Comparison of ENCODE assay signal across 9 cellular contexts in the genomic region with DNA sequence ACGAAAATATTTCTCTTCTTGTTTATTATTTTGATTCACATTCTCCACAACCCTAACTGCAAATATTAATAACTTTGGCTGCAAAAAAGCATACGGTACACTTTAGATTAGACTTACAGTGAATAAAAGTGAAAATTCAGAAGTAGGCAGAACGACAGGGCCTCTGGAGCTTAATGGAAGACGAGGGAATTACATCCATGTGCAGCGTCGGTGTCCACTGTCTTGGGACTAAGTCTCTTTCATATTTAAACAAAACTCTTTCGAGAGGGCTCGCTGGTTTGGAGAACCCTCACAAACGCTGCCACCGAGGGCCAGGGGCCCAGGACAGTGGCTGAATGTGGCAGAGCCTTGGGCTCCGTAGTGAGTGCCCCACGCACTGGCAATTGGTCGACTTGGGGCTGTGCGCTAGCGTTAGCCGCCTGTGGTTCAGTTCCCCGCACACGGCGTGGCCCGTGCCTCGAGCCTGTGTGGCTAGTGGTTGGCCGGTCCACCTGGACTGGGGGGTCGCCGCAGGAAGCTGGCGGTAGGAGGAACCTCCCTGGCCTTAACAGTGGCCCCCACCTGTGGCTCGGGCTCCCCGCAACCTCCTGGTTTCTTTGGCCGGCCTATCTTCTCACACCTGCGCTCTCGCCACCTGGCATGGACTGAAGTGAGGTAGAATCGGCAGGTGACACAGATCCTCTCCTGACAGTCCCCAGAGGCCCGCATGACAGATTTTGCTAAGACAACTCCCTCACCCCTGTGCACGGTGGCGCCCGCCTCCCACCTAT. TPM values are rescaled to one million over a fixed set of nuclear protein-coding genes. Genes with fewer than 3 reads are reported as not detected.
A peak's percentile ranks its signal among the peaks of the same experiment; 100 is the strongest.
DNase-seq lines count a peak whose midpoint lies in the region; ATAC-seq and TF ChIP-seq lines count a peak whose summit lies in the region.
"Had no signal": no experiment of that assay in that cellular context is flagged by ENCODE, and none has a peak within 500 bp of the region (broad histone marks: within the 10 kb centered on the region; RNA-seq: fewer than 3 reads in every experiment).

No MANE protein-coding gene starts in this region.

- H3K36me3 Mint-ChIP-seq in activated CD8-positive, alpha-beta memory T cell treated with anti-CD3 and anti-CD28 coated beads, Interleukin-2, amount 10 ng/mL, durations not matched to agents 7 days and 5 days: peaks cover 12% of the 10 kb centered on the region
- H3K36me3 Mint-ChIP-seq in glutamatergic neuron (ENCODE audit: unreplicated experiment): no peaks in the 10 kb centered on the region

- no peak overlapping the region for H3K4me3 Mint-ChIP-seq in activated CD8-positive, alpha-beta memory T cell treated with anti-CD3 and anti-CD28 coated beads, Interleukin-2, amount 10 ng/mL, durations not matched to agents 7 days and 5 days
- H3K4me3 Mint-ChIP-seq in glutamatergic neuron (ENCODE audit: unreplicated experiment): peak overlapping the region; percentile 92

- TF ChIP-seq CTCF in glutamatergic neuron (IDR thresholded peaks at IDR 0.05; ENCODE audit: partially characterized antibody, unreplicated experiment): no peak

- CTCF ChIA-PET in activated CD8-positive, alpha-beta memory T cell treated with anti-CD3 and anti-CD28 coated beads, Interleukin-2, amount 10 ng/mL, durations not matched to agents 7 days and 5 days (lab: Charles Lee): no interaction called here

- DNase-seq in activated CD8-positive, alpha-beta memory T cell treated with anti-CD3 and anti-CD28 coated beads, Interleukin-2, amount 10 ng/mL, durations not matched to agents 7 days and 5 days: no peak
- no peak for DNase-seq in activated CD8-positive, alpha-beta memory T cell treated with anti-CD3 and anti-CD28 coated beads for 24 hours
- DNase-seq in NCI-H774 (lab: John Stamatoyannopoulos, UW) (peak; percentile 77), glutamatergic neuron (no peak), NCI-H446 treated with DMSO at 0.1 percent for 48 hours (lab: John Stamatoyannopoulos, UW) (no peak), HK-2 (ENCODE audit: unreplicated experiment) (no peak)
- no peak for DNase-seq in activated T-cell treated with anti-CD3 and anti-CD28 coated beads, Interleukin-2, amount 50 U/mL, for 1 hour

- H3K4me1 ChIP-seq in stomach smooth muscle (ENCODE audit: control insufficient read depth, insufficient read depth, low read length): peaks cover 45% of the 10 kb centered on the region

- H3K9ac ChIP-seq in stomach smooth muscle (ENCODE audit: low read length in 2 of 2): no peak overlapping the region

- peaks cover 4% of the 10 kb centered on the region for H3K9me3 Mint-ChIP-seq in activated CD8-positive, alpha-beta memory T cell treated with anti-CD3 and anti-CD28 coated beads, Interleukin-2, amount 10 ng/mL, durations not matched to agents 7 days and 5 days (ENCODE audit: low read depth)
- peaks cover 8% of the 10 kb centered on the region for H3K9me3 Mint-ChIP-seq in glutamatergic neuron (ENCODE audit: unreplicated experiment)

- H3K4me3 ChIP-seq in stomach smooth muscle (ENCODE audit: low read length in 2 of 2): peak overlapping the region; percentile 34 to 65

- no peaks in the 10 kb centered on the region for H3K36me3 ChIP-seq in stomach smooth muscle (ENCODE audit: control insufficient read depth in 2 of 2, insufficient read depth in 2 of 2, low read length in 2 of 2)

- H3K27ac ChIP-seq in stomach smooth muscle (ENCODE audit: low read length): no peak overlapping the region

- peak overlapping the region; percentile 54 for H3K27ac Mint-ChIP-seq in activated CD8-positive, alpha-beta memory T cell treated with anti-CD3 and anti-CD28 coated beads, Interleukin-2, amount 10 ng/mL, durations not matched to agents 7 days and 5 days
- H3K27ac Mint-ChIP-seq in glutamatergic neuron (ENCODE audit: unreplicated experiment): no peak overlapping the region

- H3K27me3 Mint-ChIP-seq in activated CD8-positive, alpha-beta memory T cell treated with anti-CD3 and anti-CD28 coated beads, Interleukin-2, amount 10 ng/mL, durations not matched to agents 7 days and 5 days: peaks cover 100% of the 10 kb centered on the region
- peaks cover 54% of the 10 kb centered on the region for H3K27me3 Mint-ChIP-seq in glutamatergic neuron (ENCODE audit: unreplicated experiment)

- ATAC-seq in activated CD8-positive, alpha-beta memory T cell treated with anti-CD3 and anti-CD28 coated beads, Interleukin-2, amount 10 ng/mL, durations not matched to agents 7 days and 5 days: no peak

- H3K27me3 ChIP-seq in stomach smooth muscle (ENCODE audit: control insufficient read depth in 1 of 2, insufficient read depth in 2 of 2, low read length in 2 of 2): peaks cover 92 to 98% of the 10 kb centered on the region in 2 donors

- H3K9me3 ChIP-seq in stomach smooth muscle (ENCODE audit: control insufficient read depth in 2 of 2, low read length in 2 of 2): no peaks in the 10 kb centered on the region

- H3K4me1 Mint-ChIP-seq in activated CD8-positive, alpha-beta memory T cell treated with anti-CD3 and anti-CD28 coated beads, Interleukin-2, amount 10 ng/mL, durations not matched to agents 7 days and 5 days: peaks cover 6% of the 10 kb centered on the region
- H3K4me1 Mint-ChIP-seq in glutamatergic neuron (ENCODE audit: low read depth, unreplicated experiment): peaks cover 11% of the 10 kb centered on the region

RNA-seq across cellular contexts. Expression of gene PAX9, which starts 0.7 kb away (rescaled TPM):
- total RNA-seq in activated CD8-positive, alpha-beta memory T cell treated with anti-CD3 and anti-CD28 coated beads, Interleukin-2, amount 10 ng/mL, durations not matched to agents 7 days and 5 days: not detected
- total RNA-seq in glutamatergic neuron (ENCODE audit: unreplicated experiment): not detected
- total RNA-seq: activated CD8-positive, alpha-beta memory T cell treated with anti-CD3 and anti-CD28 coated beads for 36 hours had no signal
